In genomic region chr17:2087597-2088211, GRCh38 we compare ENCODE assay signal across 8 cellular contexts. TPM values are rescaled to one million over a fixed set of nuclear protein-coding genes. Genes with fewer than 3 reads are reported as not detected.
A peak's percentile ranks its signal among the peaks of the same experiment; 100 is the strongest.
DNase-seq lines count a peak whose midpoint lies in the region; ATAC-seq, FAIRE-seq and TF ChIP-seq lines count a peak whose summit lies in the region.

No MANE protein-coding gene starts in this region.

- no peaks in the 10 kb centered on the region for H3K9me3 Mint-ChIP-seq in activated CD4-positive, alpha-beta T cell treated with anti-CD3 and anti-CD28 coated beads for 36 hours (ENCODE audit: low read depth)

- H3K4me3 Mint-ChIP-seq in activated CD4-positive, alpha-beta T cell treated with anti-CD3 and anti-CD28 coated beads for 36 hours: peak overlapping the region; percentile 7

- ATAC-seq in HG03175 (IDR thresholded peaks at IDR 0.05; ENCODE audit: unreplicated experiment): peak; percentile 46
- ATAC-seq in activated CD4-positive, alpha-beta T cell treated with anti-CD3 and anti-CD28 coated beads for 36 hours: peak; percentile 62

- H3K36me3 Mint-ChIP-seq in activated CD4-positive, alpha-beta T cell treated with anti-CD3 and anti-CD28 coated beads for 36 hours (ENCODE audit: low read depth): peaks cover 26% of the 10 kb centered on the region

- no peaks in the 10 kb centered on the region for H3K27me3 Mint-ChIP-seq in activated CD4-positive, alpha-beta T cell treated with anti-CD3 and anti-CD28 coated beads for 36 hours

- DNase-seq in GM12865 (ENCODE audit: low read depth) (peak; percentile 93), fibroblast of the aortic adventitia (ENCODE audit: low read depth) (peak; percentile 71), NCI-H1048 (lab: John Stamatoyannopoulos, UW) (no peak), cerebellar cortex (ENCODE audit: low spot score) (no peak), RCC 7860 (ENCODE audit: low spot score) (no peak)
- DNase-seq in activated CD4-positive, alpha-beta T cell treated with anti-CD3 and anti-CD28 coated beads for 36 hours: peak; percentile 78
- DNase-seq in stimulated activated CD4-positive, alpha-beta T cell treated with anti-CD3 and anti-CD28 coated beads, Interleukin-4, amount 100 ng/mL, for 1 hour: peak; percentile 44

- peaks cover 69% of the 10 kb centered on the region for H3K4me1 Mint-ChIP-seq in activated CD4-positive, alpha-beta T cell treated with anti-CD3 and anti-CD28 coated beads for 36 hours

- FAIRE-seq in RCC 7860 (lab: Jason Lieb, UNC): no peak

- TF ChIP-seq CTCF in GM12865 (IDR thresholded peaks at IDR 0.05; ENCODE audit: insufficient read depth, low read depth, low read length, missing control alignments): no peak
- no peak for TF ChIP-seq CTCF in fibroblast of the aortic adventitia (IDR thresholded peaks at IDR 0.05; ENCODE audit: insufficient read depth, low read length)

- CTCF ChIA-PET in activated CD4-positive, alpha-beta T cell treated with anti-CD3 and anti-CD28 coated beads for 36 hours (lab: Charles Lee): interaction anchor here (0.7 to 5.3 kb wide), 6 partner anchors 18 to 157 kb away, joined by 3 to 25 read pairs (median 4); no protein-coding TSS in a partner anchor

- H3K27ac Mint-ChIP-seq in activated CD4-positive, alpha-beta T cell treated with anti-CD3 and anti-CD28 coated beads for 36 hours: peak overlapping the region; percentile 2

- H3K4me3 ChIP-seq in GM12865 (ENCODE audit: low read depth, low read length): peak overlapping the region; percentile 79
- no peak overlapping the region for H3K4me3 ChIP-seq in fibroblast of the aortic adventitia (ENCODE audit: low read depth, low read length)

- intact Hi-C loops in activated CD4-positive, alpha-beta T cell treated with anti-CD3 and anti-CD28 coated beads for 36 hours (cut with DNase I, micrococcal nuclease): loop anchor here in 1 of 2 experiments (1.0 to 5.0 kb wide), 2 partner anchors 17 to 35 kb away; no protein-coding TSS in a partner anchor

- POLR2A ChIA-PET in activated CD4-positive, alpha-beta T cell treated with anti-CD3 and anti-CD28 coated beads for 36 hours (lab: Charles Lee): interaction anchor here (0.5 to 2.1 kb wide), 3 partner anchors 18 to 179 kb away, joined by 3 to 23 read pairs (median 4); no protein-coding TSS in a partner anchor

RNA-seq across cellular contexts. Expression of gene HIC1, which starts 32.8 kb away (rescaled TPM):
- total RNA-seq in activated CD4-positive, alpha-beta T cell treated with anti-CD3 and anti-CD28 coated beads for 36 hours: 10 to 100 TPM; 13.6 to 16.5 TPM
- total RNA-seq in fibroblast of the aortic adventitia (ENCODE audit: low replicate concordance): 36.4 and 57.6 TPM in 2 replicates

RNA-seq across cellular contexts. Expression of gene OVCA2, which starts 45.9 kb away (rescaled TPM):
- 10 to 100 TPM; 31.4 to 38.6 TPM for total RNA-seq in activated CD4-positive, alpha-beta T cell treated with anti-CD3 and anti-CD28 coated beads for 36 hours
- total RNA-seq in fibroblast of the aortic adventitia (ENCODE audit: low replicate concordance): 38.8 and 39.9 TPM in 2 replicates

RNA-seq across cellular contexts. Expression of gene DPH1, which starts 57.8 kb away (rescaled TPM):
- 10 to 100 TPM; 29.1 to 37.0 TPM for total RNA-seq in activated CD4-positive, alpha-beta T cell treated with anti-CD3 and anti-CD28 coated beads for 36 hours
- total RNA-seq in fibroblast of the aortic adventitia (ENCODE audit: low replicate concordance): 28.8 and 50.5 TPM in 2 replicates

Comparison
In these comparisons a context has a peak if more than half of its experiments do, and no peak if none do; other contexts are left out.
1. DNase-seq: peak in GM12865 (single experiment), activated CD4-positive, alpha-beta T cell treated with anti-CD3 and anti-CD28 coated beads for 36 hours (single experiment), fibroblast of the aortic adventitia (single experiment) and stimulated activated CD4-positive, alpha-beta T cell treated with anti-CD3 and anti-CD28 coated beads, Interleukin-4, amount 100 ng/mL, for 1 hour (single experiment); none in NCI-H1048 (single experiment), cerebellar cortex (single experiment) and RCC 7860 (single experiment).